ENCODE assay signal across 22 cellular contexts in genomic region chrX:150459168-150459567, GRCh38.
"Had no signal": no experiment of that assay in that cellular context is flagged by ENCODE, and none has a peak within 500 bp of the region (broad histone marks: within the 10 kb centered on the region; RNA-seq: fewer than 3 reads in every experiment).

No MANE protein-coding gene starts in this region.

- H3K4me1 Mint-ChIP-seq: activated B cell treated with CpG ODN at 0.5 μM for 24 hours; brain; memory B cell; stimulated activated memory B cell treated with anti-CD40 and anti-IgM and Interleukin-4, amounts not matched to agents 10 μg/mL and 1 μg/mL and 100 μg/mL, for 72 hours had no signal

- H3K36me3 ChIP-seq: colonic mucosa, neutrophil, right lobe of liver, thoracic aorta, upper lobe of right lung had no signal

- H3K79me2 ChIP-seq: hepatocyte, parathyroid adenoma had no signal

- H2AFZ ChIP-seq: hepatocyte, parathyroid adenoma had no signal

- H3K4me2 ChIP-seq: hepatocyte, smooth muscle cell had no signal

- H3K9ac ChIP-seq: parathyroid adenoma had no signal

- H3K9me3 ChIP-seq: colonic mucosa, mucosa of descending colon, neutrophil, right lobe of liver, thoracic aorta, upper lobe of right lung had no signal

- H3K27me3 ChIP-seq: colonic mucosa, foreskin keratinocyte, hepatocyte, neutrophil, right lobe of liver, upper lobe of right lung had no signal

- H3K4me3 ChIP-seq: colonic mucosa, hepatocyte, mucosa of descending colon, right lobe of liver, smooth muscle cell, thoracic aorta, upper lobe of right lung had no signal

- H3K27ac Mint-ChIP-seq: activated B cell treated with CpG ODN at 0.5 μM for 24 hours; brain; memory B cell; stimulated activated memory B cell treated with anti-CD40 and anti-IgM and Interleukin-4, amounts not matched to agents 10 μg/mL and 1 μg/mL and 100 μg/mL, for 72 hours; T-helper 17 cell had no signal

- H3K27ac ChIP-seq: colonic mucosa, foreskin keratinocyte, hepatocyte, neutrophil, parathyroid adenoma, right lobe of liver, thoracic aorta, upper lobe of right lung had no signal

- H3K9me3 Mint-ChIP-seq: activated B cell treated with CpG ODN at 0.5 μM for 24 hours; activated T-cell treated with anti-CD3 and anti-CD28 coated beads, Interleukin-2, amount 50 U/mL, for 4 hours; brain; central memory CD8-positive, alpha-beta T cell; memory B cell; stimulated activated memory B cell treated with anti-CD40 and anti-IgM and Interleukin-4, amounts not matched to agents 10 μg/mL and 1 μg/mL and 100 μg/mL, for 72 hours had no signal

- DNase-seq: activated B cell treated with CpG ODN at 0.5 μM for 24 hours; activated CD8-positive, alpha-beta memory T cell treated with anti-CD3 and anti-CD28 coated beads, Interleukin-2, amount 50 U/mL, for 4 hours; activated effector memory CD4-positive, alpha-beta T cell treated with anti-CD3 and anti-CD28 coated beads, Interleukin-2, amount 50 U/mL, for 16 hours; activated T-cell treated with anti-CD3 and anti-CD28 coated beads, Interleukin-2, amount 50 U/mL, for 4 hours; colonic mucosa; foreskin keratinocyte; mucosa of descending colon; naive B cell; right lobe of liver; stimulated activated CD4-positive, alpha-beta T cell treated with anti-CD3 and anti-CD28 coated beads, Interleukin-4, amount 100 ng/mL, for 1 hour; T-helper 17 cell; upper lobe of right lung had no signal

- H3K36me3 Mint-ChIP-seq: activated naive CD4-positive, alpha-beta T cell treated with anti-CD3 and anti-CD28 coated beads, Interleukin-2, amount 50 U/mL, for 72 hours; brain; memory B cell; naive B cell; stimulated activated memory B cell treated with anti-CD40 and anti-IgM and Interleukin-4, amounts not matched to agents 10 μg/mL and 1 μg/mL and 100 μg/mL, for 72 hours had no signal

- H3K4me3 Mint-ChIP-seq: activated B cell treated with CpG ODN at 0.5 μM for 24 hours; activated T-cell treated with anti-CD3 and anti-CD28 coated beads, Interleukin-2, amount 50 U/mL, for 4 hours; brain; central memory CD8-positive, alpha-beta T cell; memory B cell; naive B cell; stimulated activated memory B cell treated with anti-CD40 and anti-IgM and Interleukin-4, amounts not matched to agents 10 μg/mL and 1 μg/mL and 100 μg/mL, for 72 hours; T-helper 17 cell had no signal

- H3K27me3 Mint-ChIP-seq: activated B cell treated with CpG ODN at 0.5 μM for 24 hours; brain; central memory CD8-positive, alpha-beta T cell; naive B cell; stimulated activated memory B cell treated with anti-CD40 and anti-IgM and Interleukin-4, amounts not matched to agents 10 μg/mL and 1 μg/mL and 100 μg/mL, for 72 hours; T-helper 17 cell had no signal

- H3K4me1 ChIP-seq: colonic mucosa, parathyroid adenoma, right lobe of liver, upper lobe of right lung had no signal

- ATAC-seq: activated naive CD4-positive, alpha-beta T cell treated with anti-CD3 and anti-CD28 coated beads, Interleukin-2, amount 50 U/mL, for 72 hours; activated T-cell treated with anti-CD3 and anti-CD28 coated beads, Interleukin-2, amount 50 U/mL, for 4 hours; foreskin keratinocyte; mucosa of descending colon; right lobe of liver; stimulated activated memory B cell treated with anti-CD40 and anti-IgM and Interleukin-4, amounts not matched to agents 10 μg/mL and 1 μg/mL and 100 μg/mL, for 72 hours; T-helper 17 cell; upper lobe of right lung had no signal
